ENCODE assay signal across 16 cellular contexts in genomic region chr3:160162440-160162839, GRCh38.
A peak's percentile ranks its signal among the peaks of the same experiment; 100 is the strongest.
DNase-seq lines count a peak whose midpoint lies in the region; ATAC-seq, FAIRE-seq and TF ChIP-seq lines count a peak whose summit lies in the region.
"Had no signal": no experiment of that assay in that cellular context is flagged by ENCODE, and none has a peak within 500 bp of the region (broad histone marks: within the 10 kb centered on the region; RNA-seq: fewer than 3 reads in every experiment).

No MANE protein-coding gene starts in this region.

- peaks cover 0 to 3% of the 10 kb centered on the region in 2 experiments; a peak in 1 of 5 replicates for H3K9me3 Mint-ChIP-seq in H9
- H3K9me3 Mint-ChIP-seq in neural progenitor cell = peaks cover 6% of the 10 kb centered on the region
- H3K9me3 Mint-ChIP-seq: activated T-helper 2 cell treated with anti-CD3 and anti-CD28 coated beads, Interferon-gamma antibody, Interleukin-2, Interleukin-4, amounts not matched to agents 10 μg/mL and 5 μg/mL and 100 μg/mL, durations not matched to agents 14 hours and 24 hours and 36 hours; T-helper 2 cell treated with Interferon-gamma antibody and Interleukin-4, amounts not matched to agents 5 μg/mL and 100 μg/mL, for 36 hours had no signal

- H3K27ac Mint-ChIP-seq in H9 = peak overlapping the region; percentile 20 to 75 (median 31); a peak in 6 of 7 replicates
- peak overlapping the region; percentile 95 for H3K27ac Mint-ChIP-seq in neural progenitor cell
- H3K27ac Mint-ChIP-seq: activated T-helper 2 cell treated with anti-CD3 and anti-CD28 coated beads, Interferon-gamma antibody, Interleukin-2, Interleukin-4, amounts not matched to agents 10 μg/mL and 5 μg/mL and 100 μg/mL, durations not matched to agents 14 hours and 24 hours and 36 hours; B cell; T-helper 2 cell treated with Interferon-gamma antibody and Interleukin-4, amounts not matched to agents 5 μg/mL and 100 μg/mL, for 36 hours had no signal

- H3K27ac ChIP-seq in H9 (ENCODE audit: insufficient read length, low read depth, low read length) (no peak overlapping the region), esophagus muscularis mucosa (replicated peaks in 1 of 4) (no peak overlapping the region), neural progenitor cell (peak overlapping the region; percentile 71), small intestine (ENCODE audit: low read depth in 1 of 2, low read length in 1 of 2) (no peak overlapping the region), left lung (no peak overlapping the region)
- H3K27ac ChIP-seq in effector memory CD4-positive, alpha-beta T cell (ENCODE audit: insufficient read depth, low read length, poor library complexity, severe bottlenecking) = no peak overlapping the region
- H3K27ac ChIP-seq: upper lobe of left lung had no signal

- H3K4me1 Mint-ChIP-seq in H9 (peaks cover 27 to 28% of the 10 kb centered on the region in 2 experiments), neural progenitor cell (peaks cover 49% of the 10 kb centered on the region)
- H3K4me1 Mint-ChIP-seq: B cell had no signal

- H2AFZ ChIP-seq in H9 (ENCODE audit: low read length) (no peak overlapping the region), neural progenitor cell (replicated peaks) (peak overlapping the region; percentile 17)

- no peak overlapping the region for H3T11ph ChIP-seq in H9 (ENCODE audit: low read length)

- H3K27me3 ChIP-seq in H9 (ENCODE audit: insufficient read depth, low read length) (no peaks in the 10 kb centered on the region), esophagus muscularis mucosa (no peaks in the 10 kb centered on the region), neural progenitor cell (no peaks in the 10 kb centered on the region), small intestine (ENCODE audit: control insufficient read depth in 2 of 2, insufficient read depth in 2 of 2, low read length in 2 of 2) (no peaks in the 10 kb centered on the region), left lung (no peaks in the 10 kb centered on the region)
- H3K27me3 ChIP-seq in effector memory CD4-positive, alpha-beta T cell (replicated peaks; ENCODE audit: control insufficient read depth, insufficient read depth, low read length, poor library complexity, severe bottlenecking) = no peaks in the 10 kb centered on the region
- H3K27me3 ChIP-seq: upper lobe of left lung had no signal

- peak overlapping the region; percentile 54 for H2BK120ac ChIP-seq in H9 (ENCODE audit: low read depth, low read length, poor library complexity, severe bottlenecking)

- H3K36me3 ChIP-seq in esophagus muscularis mucosa (no peaks in the 10 kb centered on the region), neural progenitor cell (no peaks in the 10 kb centered on the region), small intestine (ENCODE audit: control insufficient read depth in 2 of 2, insufficient read depth in 2 of 2, low read length in 2 of 2) (no peaks in the 10 kb centered on the region), left lung (no peaks in the 10 kb centered on the region)
- H3K36me3 ChIP-seq in effector memory CD4-positive, alpha-beta T cell (ENCODE audit: control insufficient read depth, insufficient read depth, low read length) = no peaks in the 10 kb centered on the region
- H3K36me3 ChIP-seq: upper lobe of left lung had no signal

- no peak for ATAC-seq in left lung
- ATAC-seq: stimulated activated naive CD8-positive, alpha-beta T cell treated with anti-CD3 and anti-CD28 coated beads, Interleukin-15, Interleukin-2, amounts not matched to agents 100 U/mL and 50 U/mL, for 24 hours had no signal

- H2BK5ac ChIP-seq in H9 (ENCODE audit: insufficient read length, low read length) = no peak overlapping the region

- TF ChIP-seq POLR2A in esophagus muscularis mucosa (IDR thresholded peaks at IDR 0.05; ENCODE audit: low read depth) = no peak

- FAIRE-seq in small intestine (lab: Jason Lieb, UNC) = no peak
- FAIRE-seq: D721Med had no signal

- no peak overlapping the region for H2BK20ac ChIP-seq in H9 (ENCODE audit: low read depth, low read length, poor library complexity, severe bottlenecking)

- in situ Hi-C loops in ACHN (cut with HindIII; ENCODE audit: low pct_ligation_motif_present, low pct_unique_long_range_greater_than_20kb, low sequenced_read_pairs) = no loop called here

- peaks cover 3% of the 10 kb centered on the region for H4K20me1 ChIP-seq in H9 (ENCODE audit: control insufficient read depth, insufficient read depth, insufficient read length)
- no peaks in the 10 kb centered on the region for H4K20me1 ChIP-seq in neural progenitor cell (ENCODE audit: low read depth)

- no peak overlapping the region for H2BK15ac ChIP-seq in H9 (ENCODE audit: low read depth, low read length)

- TF ChIP-seq CTCF in H9 (conservative IDR thresholded peaks at IDR 0.05) (no peak), esophagus muscularis mucosa (IDR thresholded peaks at IDR 0.05) (no peak), neural progenitor cell (IDR thresholded peaks at IDR 0.05) (no peak), left lung (IDR thresholded peaks at IDR 0.05) (no peak)

- no peak overlapping the region for H2AK5ac ChIP-seq in H9 (ENCODE audit: insufficient read length, low read length)

- H3K79me2 ChIP-seq in H9 (ENCODE audit: insufficient read depth, low read length) (no peaks in the 10 kb centered on the region), neural progenitor cell (ENCODE audit: low read depth) (no peaks in the 10 kb centered on the region)

- H3F3A ChIP-seq in neural progenitor cell (ENCODE audit: low read depth) = peaks cover 16% of the 10 kb centered on the region

- H3K23ac ChIP-seq in H9 (ENCODE audit: insufficient read length, low read depth, low read length) = no peak overlapping the region

- TF ChIP-seq EP300 in esophagus muscularis mucosa (IDR thresholded peaks at IDR 0.05) = no peak

- no CpG with 5 or more reads among the region's 5 CpGs for WGBS in H9 (ENCODE audit: extremely low coverage, insufficient read length, low lambda C conversion rate)
- WGBS in esophagus muscularis mucosa = 67% methylated on average over 5 of the region's 5 CpGs
- WGBS in small intestine, 3 donors = 78 to 86% (median 80%) methylated on average over 5 of the region's 5 CpGs

- intact Hi-C loops in esophagus muscularis mucosa (cut with DNase I) (loop anchor here (10.0 kb wide), 1 partner anchor 252 kb away; no protein-coding TSS in a partner anchor), left lung (cut with DNase I) (loop anchor here in 1 of 2 donors (5.0 kb wide), 1 partner anchor 175 kb away; no protein-coding TSS in a partner anchor)

- H3K4ac ChIP-seq in H9 (ENCODE audit: low read depth, low read length) = no peak overlapping the region; the same call in 1 of the 2 replicates

- H3K4me1 ChIP-seq in H9 (ENCODE audit: insufficient read depth, low read length) = peaks cover 5% of the 10 kb centered on the region; the same call in 1 of the 2 replicates
- H3K4me1 ChIP-seq in esophagus muscularis mucosa = no peaks in the 10 kb centered on the region
- peaks cover 15% of the 10 kb centered on the region for H3K4me1 ChIP-seq in neural progenitor cell
- no peaks in the 10 kb centered on the region for H3K4me1 ChIP-seq in small intestine (ENCODE audit: control insufficient read depth in 2 of 2, insufficient read depth in 1 of 2, low read depth in 1 of 2, low read length in 1 of 2)
- H3K4me1 ChIP-seq in effector memory CD4-positive, alpha-beta T cell (ENCODE audit: control insufficient read depth, insufficient read depth, low read length, poor library complexity, severe bottlenecking) = no peaks in the 10 kb centered on the region
- H3K4me1 ChIP-seq in left lung = no peaks in the 10 kb centered on the region
- H3K4me1 ChIP-seq: upper lobe of left lung had no signal

- DNase-seq in H9 (peak; percentile 96), RPMI7951 (ENCODE audit: low read depth) (peak; percentile 47), esophagus muscularis mucosa (ENCODE audit: extremely low spot score) (peak; percentile 77), neural progenitor cell (ENCODE audit: low spot score) (peak; percentile 94), small intestine (no peak), left lung (no peak), ACHN (no peak)
- DNase-seq in effector memory CD4-positive, alpha-beta T cell = no peak
- DNase-seq: GF-D8; NCI-H1048; stimulated activated naive CD8-positive, alpha-beta T cell treated with anti-CD3 and anti-CD28 coated beads, Interleukin-15, Interleukin-2, amounts not matched to agents 100 U/mL and 50 U/mL, for 24 hours; upper lobe of left lung had no signal

- H3K36me3 Mint-ChIP-seq in H9 (ENCODE audit: insufficient read depth in 1 of 3, low read depth in 3 of 3) = no peaks in the 10 kb centered on the region
- H3K36me3 Mint-ChIP-seq in neural progenitor cell = no peaks in the 10 kb centered on the region

- H3K23me2 ChIP-seq in H9 (ENCODE audit: insufficient read length, low read depth, low read length, poor library complexity, severe bottlenecking) = no peaks in the 10 kb centered on the region

- no peak overlapping the region for H4K8ac ChIP-seq in H9 (replicated peaks; ENCODE audit: insufficient read length, low read depth, low read length)

- H3K9ac ChIP-seq in H9 (ENCODE audit: extremely low read depth, insufficient read length, low read length) (no peak overlapping the region), neural progenitor cell (no peak overlapping the region)

- H3K56ac ChIP-seq in H9 (ENCODE audit: insufficient read length, low read depth, low read length) = no peak overlapping the region

- peak overlapping the region; percentile 91; the same call in 1 of the 2 replicates for H3K14ac ChIP-seq in H9 (ENCODE audit: insufficient read depth, low read length)

- H3K4me3 Mint-ChIP-seq in H9 (no peak overlapping the region), neural progenitor cell (peak overlapping the region; percentile 5)
- H3K4me3 Mint-ChIP-seq: B cell; T-helper 2 cell treated with Interferon-gamma antibody and Interleukin-4, amounts not matched to agents 5 μg/mL and 100 μg/mL, for 36 hours had no signal

- H3K27me3 Mint-ChIP-seq in H9 (ENCODE audit: low read depth) (no peaks in the 10 kb centered on the region), neural progenitor cell (ENCODE audit: insufficient read depth, low read depth) (peaks cover 6% of the 10 kb centered on the region)

- H4K5ac ChIP-seq in H9 (ENCODE audit: insufficient read length, low read depth, low read length) = no peak overlapping the region

- H2BK12ac ChIP-seq in H9 (ENCODE audit: insufficient read length, low read depth, low read length) = no peak overlapping the region

- H3K4me3 ChIP-seq in esophagus muscularis mucosa (no peak overlapping the region), neural progenitor cell (no peak overlapping the region), small intestine (ENCODE audit: low read depth in 1 of 2, low read length in 2 of 2) (no peak overlapping the region), left lung (no peak overlapping the region)
- H3K4me3 ChIP-seq in effector memory CD4-positive, alpha-beta T cell (ENCODE audit: insufficient read depth, low read depth, low read length, poor library complexity, severe bottlenecking) = no peak overlapping the region
- H3K4me3 ChIP-seq: upper lobe of left lung had no signal

- no peaks in the 10 kb centered on the region for H3K79me1 ChIP-seq in H9 (ENCODE audit: insufficient read depth, low read depth, low read length, poor library complexity, severe bottlenecking)

- no peaks in the 10 kb centered on the region for H3K9me3 ChIP-seq in H9 (ENCODE audit: control insufficient read depth, low read depth, low read length)
- no peaks in the 10 kb centered on the region for H3K9me3 ChIP-seq in esophagus muscularis mucosa
- no peaks in the 10 kb centered on the region for H3K9me3 ChIP-seq in neural progenitor cell (ENCODE audit: low read depth)
- no peaks in the 10 kb centered on the region for H3K9me3 ChIP-seq in small intestine (ENCODE audit: control insufficient read depth, low read depth)
- H3K9me3 ChIP-seq in effector memory CD4-positive, alpha-beta T cell (ENCODE audit: control insufficient read depth, low read length) = no peaks in the 10 kb centered on the region
- H3K9me3 ChIP-seq in left lung = no peaks in the 10 kb centered on the region
- H3K9me3 ChIP-seq: upper lobe of left lung had no signal

- no peak overlapping the region for H3K4me2 ChIP-seq in H9 (ENCODE audit: insufficient read depth, insufficient read length, low read length)
- H3K4me2 ChIP-seq in neural progenitor cell = peak overlapping the region; percentile 56

- no peak overlapping the region for H3K18ac ChIP-seq in H9 (ENCODE audit: insufficient read length, low read depth, low read length)

- no peak overlapping the region for H4K91ac ChIP-seq in H9 (ENCODE audit: insufficient read length, low read depth, low read length)

Comparison
In these comparisons a context has a peak if more than half of its experiments do, and no peak if none do; other contexts are left out.
1. DNase-seq: peak in H9 (single experiment), RPMI7951 (single experiment), esophagus muscularis mucosa (single experiment) and neural progenitor cell (single experiment); none in small intestine (single experiment), effector memory CD4-positive, alpha-beta T cell (0 of 3), left lung (0 of 2) and ACHN (single experiment).